In genomic region chr18:29307231-29307630, GRCh38 we compare ENCODE assay signal across 14 cellular contexts.
DNase-seq lines count a peak whose midpoint lies in the region; ATAC-seq and TF ChIP-seq lines count a peak whose summit lies in the region.
"Had no signal": no experiment of that assay in that cellular context is flagged by ENCODE, and none has a peak within 500 bp of the region (broad histone marks: within the 10 kb centered on the region; RNA-seq: fewer than 3 reads in every experiment).

No MANE protein-coding gene starts in this region.

- no peak for TF ChIP-seq POLR2A in IMR-90 (IDR thresholded peaks at IDR 0.05; ENCODE audit: low read depth, low read length)
- no peak for TF ChIP-seq POLR2A in gastrocnemius medialis (IDR thresholded peaks at IDR 0.05)

- peak overlapping the region; percentile 16; the same call in 1 of the 2 replicates for H3K27ac ChIP-seq in 22Rv1
- no peak overlapping the region for H3K27ac ChIP-seq in IMR-90 (ENCODE audit: insufficient read depth, low read length)
- no peak overlapping the region for H3K27ac ChIP-seq in gastrocnemius medialis
- H3K27ac ChIP-seq: BLaER1 had no signal

- H3K4me1 Mint-ChIP-seq in progenitor cell of endocrine pancreas (ENCODE audit: low read depth), result no peaks in the 10 kb centered on the region
- H3K4me1 Mint-ChIP-seq: CD8-positive, alpha-beta memory T cell had no signal

- no peak overlapping the region for H2BK15ac ChIP-seq in IMR-90 (ENCODE audit: low read depth, low read length)

- H3K4me1 ChIP-seq in IMR-90 (ENCODE audit: control insufficient read depth, insufficient read depth, low read length) (no peaks in the 10 kb centered on the region), gastrocnemius medialis (no peaks in the 10 kb centered on the region)
- H3K4me1 ChIP-seq: BLaER1 had no signal

- H3K14ac ChIP-seq in IMR-90 (replicated peaks; ENCODE audit: low read depth, low read length), result no peak overlapping the region

- DNase-seq in IMR-90 (peak; percentile 46), amniotic epithelial cell (ENCODE audit: low read depth) (peak; percentile 5), fibroblast of villous mesenchyme (ENCODE audit: low read depth) (peak; percentile 56), posterior vena cava (ENCODE audit: low spot score) (no peak), gastrocnemius medialis (no peak), NOMO-1 (lab: John Stamatoyannopoulos, UW; ENCODE audit: unreplicated experiment in 2 of 2) (no peak), progenitor cell of endocrine pancreas (ENCODE audit: low spot score, unreplicated experiment) (no peak)
- DNase-seq: 8988T; CD8-positive, alpha-beta memory T cell; COR-L47; GF-D8 had no signal

- no peak overlapping the region for H3K27ac Mint-ChIP-seq in progenitor cell of endocrine pancreas
- H3K27ac Mint-ChIP-seq: CD8-positive, alpha-beta memory T cell had no signal

- TF ChIP-seq CTCF in 22Rv1 (IDR thresholded peaks at IDR 0.05) (no peak), IMR-90 (conservative IDR thresholded peaks at IDR 0.05; ENCODE audit: low read depth, low read length) (no peak), fibroblast of villous mesenchyme (IDR thresholded peaks at IDR 0.05; ENCODE audit: insufficient read depth, low read depth, low read length) (no peak), gastrocnemius medialis (IDR thresholded peaks at IDR 0.05 in 4 of 5, conservative IDR thresholded peaks at IDR 0.05 in 1 of 5) (no peak), progenitor cell of endocrine pancreas (IDR thresholded peaks at IDR 0.05; ENCODE audit: unreplicated experiment) (no peak)

- no peak overlapping the region for H2BK120ac ChIP-seq in IMR-90 (ENCODE audit: low read depth, low read length)

- H3K18ac ChIP-seq in IMR-90 (ENCODE audit: low read depth, low read length), result no peak overlapping the region

- dilution Hi-C loops in IMR-90 (cut with HindIII; ENCODE audit: low sequenced_read_pairs, unreplicated experiment), result no loop called here

- H2BK20ac ChIP-seq in IMR-90 (ENCODE audit: low read depth, low read length), result no peak overlapping the region

- H2AFZ ChIP-seq in IMR-90 (replicated peaks; ENCODE audit: low read length, poor library complexity), result no peak overlapping the region

- H3K36me3 ChIP-seq in IMR-90 (ENCODE audit: control insufficient read depth, insufficient read depth, low read length), result no peaks in the 10 kb centered on the region
- H3K36me3 ChIP-seq in gastrocnemius medialis, result no peaks in the 10 kb centered on the region
- H3K36me3 ChIP-seq: BLaER1, HAP-1 had no signal

- H3K4me2 ChIP-seq in IMR-90 (ENCODE audit: low read depth, low read length), result no peak overlapping the region
- H3K4me2 ChIP-seq: BLaER1 had no signal

- H3K9ac ChIP-seq in IMR-90 (ENCODE audit: low read depth, low read length), result no peak overlapping the region
- H3K9ac ChIP-seq: BLaER1 had no signal

- BruUV-seq in IMR-90 (replicated peaks; lab: Mats Ljungman, UMichigan), result no TSS peak

- no peak for TF ChIP-seq RAD21 in IMR-90 (IDR thresholded peaks at IDR 0.05; ENCODE audit: low read length)

- no peak overlapping the region for H4K91ac ChIP-seq in IMR-90 (ENCODE audit: insufficient read depth, low read depth, low read length)

- no peak overlapping the region for H2BK5ac ChIP-seq in IMR-90 (ENCODE audit: low read depth, low read length, poor library complexity, severe bottlenecking)

- no peak overlapping the region for H3K56ac ChIP-seq in IMR-90 (ENCODE audit: extremely low read depth, insufficient read depth, low read length)

- H4K5ac ChIP-seq in IMR-90 (ENCODE audit: low read depth, low read length), result no peak overlapping the region

- no peaks in the 10 kb centered on the region for H3K79me1 ChIP-seq in IMR-90 (ENCODE audit: low read depth in 1 of 2, low read length in 2 of 2)

- H3K27me3 ChIP-seq in IMR-90 (ENCODE audit: control insufficient read depth, insufficient read depth, low read length) (no peaks in the 10 kb centered on the region), gastrocnemius medialis (no peaks in the 10 kb centered on the region)
- H3K27me3 ChIP-seq: BLaER1 had no signal

- intact Hi-C loops in IMR-90 (cut with micrococcal nuclease) (no loop called here), posterior vena cava (cut with DNase I) (no loop called here), gastrocnemius medialis (cut with DNase I; ENCODE audit: low total_unique reads) (no loop called here)

- H4K8ac ChIP-seq in IMR-90 (ENCODE audit: low read depth in 2 of 2, low read length in 2 of 2), result no peak overlapping the region

- no peaks in the 10 kb centered on the region for H3K9me1 ChIP-seq in IMR-90 (ENCODE audit: insufficient read depth, low read length)

- H2AK5ac ChIP-seq in IMR-90 (ENCODE audit: low read depth, low read length), result no peak overlapping the region

- ATAC-seq in IMR-90 (ENCODE audit: low read depth), result no peak
- no peak for ATAC-seq in gastrocnemius medialis

- peaks cover 8% of the 10 kb centered on the region for H3K27me3 Mint-ChIP-seq in progenitor cell of endocrine pancreas

- H3K36me3 Mint-ChIP-seq in progenitor cell of endocrine pancreas (ENCODE audit: insufficient read depth), result no peaks in the 10 kb centered on the region

- no CpG with 5 or more reads among the region's 2 CpGs for WGBS in IMR-90 (ENCODE audit: extremely low coverage in 2 of 2, insufficient read length in 1 of 2), 2 experiments

- in situ Hi-C loops in IMR-90 (cut with MboI; ENCODE audit: low sequenced_read_pairs), result no loop called here
- in situ Hi-C loops in gastrocnemius medialis (cut with MboI; ENCODE audit: low sequenced_read_pairs in 4 of 4), result no loop called here

- no peaks in the 10 kb centered on the region for H3K9me3 Mint-ChIP-seq in progenitor cell of endocrine pancreas (ENCODE audit: low read depth)

- POLR2A ChIA-PET in IMR-90 (lab: Charles Lee; ENCODE audit: unreplicated experiment), result no interaction called here

- no peak overlapping the region for H3K4me3 Mint-ChIP-seq in progenitor cell of endocrine pancreas (ENCODE audit: low read depth)
- H3K4me3 Mint-ChIP-seq: CD8-positive, alpha-beta memory T cell had no signal

- no peak overlapping the region for H3K23ac ChIP-seq in IMR-90 (ENCODE audit: low read depth, low read length)

- H4K20me1 ChIP-seq in IMR-90 (ENCODE audit: insufficient read depth, low read length), result no peaks in the 10 kb centered on the region
- H4K20me1 ChIP-seq: BLaER1 had no signal

- H3K9me3 ChIP-seq in IMR-90 (ENCODE audit: control insufficient read depth, insufficient read depth, low read length) (no peaks in the 10 kb centered on the region), gastrocnemius medialis (no peaks in the 10 kb centered on the region)
- H3K9me3 ChIP-seq: BLaER1, HAP-1 had no signal

- H3K4ac ChIP-seq in IMR-90 (ENCODE audit: low read depth, low read length), result no peak overlapping the region

- no peak overlapping the region for H2AK9ac ChIP-seq in IMR-90 (replicated peaks; ENCODE audit: low read depth, low read length, poor library complexity)

- CTCF ChIA-PET in IMR-90 (lab: Yijun Ruan, JAX), result no interaction called here

- no peak overlapping the region for H3K4me3 ChIP-seq in IMR-90 (ENCODE audit: insufficient read depth, low read depth, low read length)
- H3K4me3 ChIP-seq in fibroblast of villous mesenchyme (ENCODE audit: low read depth, low read length), result no peak overlapping the region
- no peak overlapping the region for H3K4me3 ChIP-seq in gastrocnemius medialis
- H3K4me3 ChIP-seq: BLaER1, HAP-1 had no signal

TF ChIP-seq in IMR-90, 13 proteins besides CTCF, POLR2A, EP300 and RAD21:
- no peak for TF ChIP-seq ELK1 (IDR thresholded peaks at IDR 0.05; ENCODE audit: borderline replicate concordance, low read depth, low read length)
- TF ChIP-seq MAFK (IDR thresholded peaks at IDR 0.05; ENCODE audit: low read depth, low read length), result no peak
- no peak for TF ChIP-seq BHLHE40 (IDR thresholded peaks at IDR 0.05; ENCODE audit: low read depth, low read length)
- TF ChIP-seq MXI1 (IDR thresholded peaks at IDR 0.05; ENCODE audit: borderline replicate concordance, low read depth, low read length), result no peak
- TF ChIP-seq CHD1 (IDR thresholded peaks at IDR 0.05; ENCODE audit: low read depth, low read length), result no peak
- no peak for TF ChIP-seq MAZ (IDR thresholded peaks at IDR 0.05; ENCODE audit: borderline replicate concordance, low read depth, low read length)
- TF ChIP-seq CEBPB (IDR thresholded peaks at IDR 0.05; ENCODE audit: low read depth, low read length), result no peak
- no peak for TF ChIP-seq RCOR1 (IDR thresholded peaks at IDR 0.05; ENCODE audit: insufficient replicate concordance, low read length)
- no peak for TF ChIP-seq FOS (IDR thresholded peaks at IDR 0.05; ENCODE audit: low read depth, low read length)
- no peak for TF ChIP-seq USF2 (IDR thresholded peaks at IDR 0.05; ENCODE audit: low read depth, low read length)
- no peak for TF ChIP-seq NFE2L2 (IDR thresholded peaks at IDR 0.05; ENCODE audit: low read depth, low read length)
- TF ChIP-seq RFX5 (IDR thresholded peaks at IDR 0.05; ENCODE audit: low read depth, low read length), result no peak
- TF ChIP-seq SMC3 (IDR thresholded peaks at IDR 0.05; ENCODE audit: low read depth, low read length), result no peak

Comparison
In these comparisons a context has a peak if more than half of its experiments do, and no peak if none do; other contexts are left out.
1. DNase-seq: peak in IMR-90 (single experiment), amniotic epithelial cell (single experiment) and fibroblast of villous mesenchyme (single experiment); none in posterior vena cava (single experiment), gastrocnemius medialis (0 of 2), NOMO-1 (0 of 2) and progenitor cell of endocrine pancreas (single experiment).